8 cellular contexts compared by ENCODE assay signal in the genomic region with DNA sequence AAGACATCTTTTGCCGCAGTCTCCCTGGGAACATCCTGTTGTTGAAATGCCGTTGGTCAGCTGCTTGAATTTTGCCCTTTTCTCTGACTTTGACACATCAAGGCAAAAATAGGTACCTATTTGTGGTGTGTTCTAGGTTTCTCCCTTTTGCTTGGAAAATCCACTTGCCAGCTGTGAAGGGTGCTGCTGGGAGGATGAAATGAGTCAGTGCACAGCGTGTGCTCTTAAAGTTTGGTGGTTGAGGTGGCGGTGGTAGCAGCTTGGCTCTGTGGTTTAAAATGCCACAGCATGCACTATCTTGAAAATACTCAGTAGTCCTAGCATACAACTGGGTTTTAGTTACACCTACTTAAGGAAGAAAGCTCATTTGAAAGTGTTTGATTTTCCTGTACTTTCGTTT.
DNase-seq lines count a peak whose midpoint lies in the region; ATAC-seq and TF ChIP-seq lines count a peak whose summit lies in the region.

No MANE protein-coding gene starts in this region.

- no peak overlapping the region for H4K8ac ChIP-seq in mesendoderm (ENCODE audit: low read depth, low read length)

- no peak overlapping the region for H2BK5ac ChIP-seq in mesendoderm (ENCODE audit: low read length)

- DNase-seq in T-helper 2 cell treated with Interferon-gamma antibody and Interleukin-4, amounts not matched to agents 5 μg/mL and 100 μg/mL, for 36 hours (ENCODE audit: low spot score), result peak; percentile 83
- DNase-seq in body of pancreas, result peak in 1 of 4 donors; percentile 19
- DNase-seq in mesendoderm, result peak; percentile 44
- peak; percentile 73 for DNase-seq in stimulated activated naive CD8-positive, alpha-beta T cell treated with anti-CD3 and anti-CD28 coated beads, Interleukin-15, Interleukin-2, amounts not matched to agents 100 U/mL and 50 U/mL, for 24 hours
- DNase-seq in GM13976 (ENCODE audit: low spot score), result no peak
- no peak for DNase-seq in effector CD4-positive, alpha-beta T cell

- intact Hi-C loops in body of pancreas (cut with DNase I), result no loop called here

- H3K4ac ChIP-seq in mesendoderm (ENCODE audit: low read depth, low read length), result no peak overlapping the region

- no peak overlapping the region for H3K56ac ChIP-seq in mesendoderm (ENCODE audit: low read length)

- peaks cover 14% of the 10 kb centered on the region for H3K9me3 Mint-ChIP-seq in T-helper 2 cell treated with Interferon-gamma antibody and Interleukin-4, amounts not matched to agents 5 μg/mL and 100 μg/mL, for 36 hours

- H2BK120ac ChIP-seq in mesendoderm (ENCODE audit: low read depth, low read length), result no peak overlapping the region

- TF ChIP-seq CTCF in body of pancreas (IDR thresholded peaks at IDR 0.05) (no peak), GM13976 (IDR thresholded peaks at IDR 0.05; ENCODE audit: borderline replicate concordance, control extremely low read depth, extremely low read depth, insufficient read depth, missing control alignments) (no peak)

- peak; percentile 38 for ATAC-seq in HG02588 (IDR thresholded peaks at IDR 0.05; ENCODE audit: unreplicated experiment)
- peak; percentile 37 for ATAC-seq in body of pancreas
- ATAC-seq in stimulated activated naive CD8-positive, alpha-beta T cell treated with anti-CD3 and anti-CD28 coated beads, Interleukin-15, Interleukin-2, amounts not matched to agents 100 U/mL and 50 U/mL, for 24 hours, result peak; percentile 55
- ATAC-seq in GM18520 (IDR thresholded peaks at IDR 0.05; ENCODE audit: unreplicated experiment), result no peak

- no peaks in the 10 kb centered on the region for H3K27me3 ChIP-seq in body of pancreas
- H3K27me3 ChIP-seq in mesendoderm (ENCODE audit: insufficient read depth, low read length, poor library complexity), result no peaks in the 10 kb centered on the region

- H3K79me1 ChIP-seq in mesendoderm (ENCODE audit: low read length), result no peaks in the 10 kb centered on the region

- TF ChIP-seq POLR2A in body of pancreas (IDR thresholded peaks at IDR 0.05), result no peak

- no peaks in the 10 kb centered on the region for H3K79me2 ChIP-seq in mesendoderm (ENCODE audit: control insufficient read depth, insufficient read depth, low read length)

- no peaks in the 10 kb centered on the region for H3K9me3 ChIP-seq in body of pancreas

- H3K4me3 Mint-ChIP-seq in T-helper 2 cell treated with Interferon-gamma antibody and Interleukin-4, amounts not matched to agents 5 μg/mL and 100 μg/mL, for 36 hours, result peak overlapping the region; percentile 49

- no peak overlapping the region for H2BK15ac ChIP-seq in mesendoderm (replicated peaks; ENCODE audit: low read depth)

- no peak overlapping the region for H3K23ac ChIP-seq in mesendoderm (ENCODE audit: low read length)

- H3K27me3 Mint-ChIP-seq in T-helper 2 cell treated with Interferon-gamma antibody and Interleukin-4, amounts not matched to agents 5 μg/mL and 100 μg/mL, for 36 hours (ENCODE audit: low read depth), result no peaks in the 10 kb centered on the region

- WGBS in body of pancreas, 2 donors, result 28 to 30% methylated on average over 5 of the region's 5 CpGs
- WGBS in mesendoderm (ENCODE audit: extremely low coverage, insufficient coverage, low lambda C conversion rate), result no CpG with 5 or more reads among the region's 5 CpGs

- H3K27ac Mint-ChIP-seq in T-helper 2 cell treated with Interferon-gamma antibody and Interleukin-4, amounts not matched to agents 5 μg/mL and 100 μg/mL, for 36 hours, result peak overlapping the region; percentile 72

- H3K27ac ChIP-seq in body of pancreas (peak overlapping the region; percentile 35 to 65 (median 40)), mesendoderm (ENCODE audit: low read depth, low read length) (no peak overlapping the region)

- peaks cover 30% of the 10 kb centered on the region for H3K36me3 Mint-ChIP-seq in T-helper 2 cell treated with Interferon-gamma antibody and Interleukin-4, amounts not matched to agents 5 μg/mL and 100 μg/mL, for 36 hours (ENCODE audit: low read depth)

- no peak overlapping the region for H3K18ac ChIP-seq in mesendoderm (ENCODE audit: low read length)

- in situ Hi-C loops in GM13976 (cut with MboI; ENCODE audit: low sequenced_read_pairs, unreplicated experiment), result no loop called here

- H4K5ac ChIP-seq in mesendoderm (ENCODE audit: low read length), result no peak overlapping the region

- no peak overlapping the region for H3K9ac ChIP-seq in mesendoderm (ENCODE audit: low read length)

- H3K4me3 ChIP-seq in body of pancreas, result no peak overlapping the region
- H3K4me3 ChIP-seq in mesendoderm (ENCODE audit: low read length), result no peak overlapping the region

- H3K4me1 ChIP-seq in body of pancreas (peaks cover 30% of the 10 kb centered on the region), mesendoderm (ENCODE audit: control insufficient read depth, low read depth, low read length) (peaks cover 3% of the 10 kb centered on the region)

- no peak overlapping the region for H3K4me2 ChIP-seq in mesendoderm (ENCODE audit: low read length)

- H3K4me1 Mint-ChIP-seq in T-helper 2 cell treated with Interferon-gamma antibody and Interleukin-4, amounts not matched to agents 5 μg/mL and 100 μg/mL, for 36 hours (ENCODE audit: low read depth), result peaks cover 59% of the 10 kb centered on the region

- H2AK5ac ChIP-seq in mesendoderm (ENCODE audit: low read length), result no peak overlapping the region

- H3K36me3 ChIP-seq in body of pancreas (replicated peaks in 1 of 2; ENCODE audit: insufficient read depth in 1 of 2, low read depth in 2 of 2) (no peaks in the 10 kb centered on the region), mesendoderm (ENCODE audit: control insufficient read depth, insufficient read depth, low read length) (no peaks in the 10 kb centered on the region)

Comparison
In these comparisons a context has a peak if more than half of its experiments do, and no peak if none do; other contexts are left out.
1. DNase-seq: peak in T-helper 2 cell treated with Interferon-gamma antibody and Interleukin-4, amounts not matched to agents 5 μg/mL and 100 μg/mL, for 36 hours (single experiment), mesendoderm (single experiment) and stimulated activated naive CD8-positive, alpha-beta T cell treated with anti-CD3 and anti-CD28 coated beads, Interleukin-15, Interleukin-2, amounts not matched to agents 100 U/mL and 50 U/mL, for 24 hours (single experiment); none in GM13976 (single experiment) and effector CD4-positive, alpha-beta T cell (single experiment).